ENCODE assay signal across 25 cellular contexts in the genomic region with DNA sequence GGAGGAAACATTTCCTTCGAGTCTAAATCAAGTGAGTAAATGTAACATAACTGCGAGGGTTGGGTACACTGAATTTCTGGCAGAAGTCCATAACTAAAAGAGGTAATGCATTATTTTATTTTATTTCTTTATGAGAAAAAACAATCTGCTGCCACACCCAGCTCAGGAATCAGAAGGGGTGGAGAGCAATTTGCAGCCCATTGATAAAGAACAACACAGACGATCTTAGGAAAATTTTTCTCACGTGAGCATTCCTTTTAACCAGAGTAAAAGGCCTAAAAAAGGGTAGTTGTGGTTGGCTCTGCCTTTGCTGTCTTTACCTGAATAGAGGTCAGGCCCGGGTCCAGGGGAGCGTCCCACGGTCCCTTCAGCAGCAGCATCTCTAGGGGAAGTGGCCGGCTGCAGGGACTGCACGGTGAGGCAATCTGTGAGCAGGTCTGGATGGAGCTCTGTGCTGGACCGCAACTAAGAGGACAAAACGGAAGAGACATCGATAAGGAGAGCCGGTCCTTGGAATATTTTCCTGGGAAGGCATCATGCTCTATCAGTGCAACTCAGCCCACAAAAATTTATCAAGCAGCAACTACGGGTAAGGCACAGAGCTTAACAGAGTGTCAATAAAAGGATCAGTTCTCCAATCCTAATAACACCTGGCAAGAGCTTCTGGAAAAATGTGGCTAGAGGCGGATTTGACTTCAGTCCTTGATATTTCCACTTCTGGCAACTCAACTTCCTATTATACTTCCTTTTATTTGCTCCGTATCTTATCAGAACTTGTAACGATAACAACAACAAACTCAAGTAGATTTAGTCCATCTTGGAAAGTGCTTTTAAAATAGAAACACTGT.
A peak's percentile ranks its signal among the peaks of the same experiment; 100 is the strongest.
DNase-seq lines count a peak whose midpoint lies in the region; ATAC-seq, FAIRE-seq and TF ChIP-seq lines count a peak whose summit lies in the region.
"Had no signal": no experiment of that assay in that cellular context is flagged by ENCODE, and none has a peak within 500 bp of the region (broad histone marks: within the 10 kb centered on the region; RNA-seq: fewer than 3 reads in every experiment).

No MANE protein-coding gene starts in this region.

- peak; percentile 55 for FAIRE-seq in endothelial cell of umbilical vein (lab: Jason Lieb, UNC)

- CTCF ChIA-PET in endothelial cell of umbilical vein (lab: Charles Lee), result interaction anchor here (0.8 to 1.4 kb wide), 2 partner anchors 11 to 17 kb away, joined by 3 read pairs; no protein-coding TSS in a partner anchor

- dilution Hi-C loops in endothelial cell of umbilical vein (cut with MboI; ENCODE audit: extremely low pct_ligation_motif_present, low sequenced_read_pairs), result no loop called here

- H3K36me3 ChIP-seq in right atrium auricular region (no peaks in the 10 kb centered on the region), endothelial cell of umbilical vein (ENCODE audit: control insufficient read depth in 2 of 2, extremely low read depth in 1 of 2, insufficient read depth in 2 of 2, low read length in 2 of 2) (no peaks in the 10 kb centered on the region), lung (ENCODE audit: control insufficient read depth in 2 of 2, insufficient read depth in 2 of 2, low read length in 2 of 2) (no peaks in the 10 kb centered on the region), aorta (ENCODE audit: control insufficient read depth in 1 of 2, insufficient read depth in 2 of 2, low read length in 1 of 2) (peaks cover 0 to 3% of the 10 kb centered on the region in 2 donors)
- H3K36me3 ChIP-seq: breast epithelium, Peyer's patch, right lobe of liver, SJCRH30 had no signal

- no peaks in the 10 kb centered on the region for H3K27me3 ChIP-seq in right atrium auricular region
- H3K27me3 ChIP-seq in endothelial cell of umbilical vein (ENCODE audit: control insufficient read depth in 2 of 2, insufficient read depth in 2 of 2, low read length in 2 of 2), result peaks cover 40 to 69% of the 10 kb centered on the region in 2 experiments
- H3K27me3 ChIP-seq in lung (ENCODE audit: control insufficient read depth, insufficient read depth), result no peaks in the 10 kb centered on the region
- no peaks in the 10 kb centered on the region for H3K27me3 ChIP-seq in aorta (ENCODE audit: control insufficient read depth in 1 of 2, insufficient read depth in 2 of 2, low read length in 1 of 2)
- H3K27me3 ChIP-seq: breast epithelium, Peyer's patch, right lobe of liver, SJCRH30, tibial nerve had no signal

- H3K4me2 ChIP-seq in endothelial cell of umbilical vein (ENCODE audit: insufficient read depth, low read length), result peak overlapping the region; percentile 88

- DNase-seq in Right ventricle myocardium inferior (ENCODE audit: missing footprints) (no peak), right atrium auricular region (ENCODE audit: low spot score) (no peak), endothelial cell of umbilical vein (ENCODE audit: low read depth, low spot score) (peak; percentile 55), lung (ENCODE audit: low spot score) (no peak), aorta (peak in 1 of 2 donors; percentile 67), NK-92 (lab: John Stamatoyannopoulos, UW; ENCODE audit: unreplicated experiment) (no peak)
- DNase-seq in activated naive CD4-positive, alpha-beta T cell treated with anti-CD3 and anti-CD28 coated beads, Interleukin-2, amount 50 U/mL, for 16 hours, result no peak
- DNase-seq: 8988T; activated CD4-positive, alpha-beta T cell treated with anti-CD3 and anti-CD28 coated beads for 4 hours; activated naive CD4-positive, alpha-beta T cell; activated T-cell treated with anti-CD3 and anti-CD28 coated beads, Interleukin-2, amount 50 U/mL, for 4 hours; amniotic stem cell; CD4-positive, alpha-beta T cell; DMS 273 treated with DMSO at 0.1 percent for 48 hours; HCEC 1CT; head of caudate nucleus; NCI-H2107; NCI-H510A; right lobe of liver; SJCRH30; stimulated activated naive CD8-positive, alpha-beta T cell treated with anti-CD3 and anti-CD28 coated beads, Interleukin-15, Interleukin-2, amounts not matched to agents 100 U/mL and 50 U/mL, for 24 hours had no signal

- no peaks in the 10 kb centered on the region for H4K20me1 ChIP-seq in endothelial cell of umbilical vein (replicated peaks; ENCODE audit: control insufficient read depth, extremely low read depth, insufficient read depth, low read length)

- ATAC-seq in Right ventricle myocardium inferior (peak; percentile 39), lung (ENCODE audit: insufficient read depth, low FRiP score) (peak; percentile 28), aorta (ENCODE audit: low FRiP score) (peak; percentile 62), HG02870 (IDR thresholded peaks at IDR 0.05; ENCODE audit: unreplicated experiment) (no peak)
- ATAC-seq: activated T-cell treated with anti-CD3 and anti-CD28 coated beads, Interleukin-2, amount 50 U/mL, for 4 hours; right lobe of liver; stimulated activated naive CD8-positive, alpha-beta T cell treated with anti-CD3 and anti-CD28 coated beads, Interleukin-15, Interleukin-2, amounts not matched to agents 100 U/mL and 50 U/mL, for 24 hours had no signal

- H3K9me1 ChIP-seq in endothelial cell of umbilical vein (replicated peaks; ENCODE audit: control insufficient read depth, extremely low read depth, insufficient read depth, low read length), result peaks cover 3% of the 10 kb centered on the region

- H3K9me3 ChIP-seq in right atrium auricular region (no peaks in the 10 kb centered on the region), endothelial cell of umbilical vein (replicated peaks; ENCODE audit: control insufficient read depth, insufficient read depth, low read length) (no peaks in the 10 kb centered on the region), lung (ENCODE audit: control insufficient read depth in 2 of 2, insufficient read depth in 1 of 2, low read length in 1 of 2) (no peaks in the 10 kb centered on the region), aorta (ENCODE audit: control insufficient read depth, low read length) (no peaks in the 10 kb centered on the region)
- H3K9me3 ChIP-seq: breast epithelium, Peyer's patch, right lobe of liver, SJCRH30, tibial nerve had no signal

- POLR2A ChIA-PET in endothelial cell of umbilical vein (lab: Charles Lee), result no interaction called here

- intact Hi-C loops in Right ventricle myocardium inferior (cut with DNase I) (no loop called here), endothelial cell of umbilical vein (cut with micrococcal nuclease) (loop anchor here (1.0 kb wide), 1 partner anchor 23 kb away; no protein-coding TSS in a partner anchor), aorta (cut with DNase I) (no loop called here)

- H3K4me3 ChIP-seq in right atrium auricular region (no peak overlapping the region), endothelial cell of umbilical vein (replicated peaks in 1 of 3; ENCODE audit: insufficient read depth in 1 of 3, low read depth in 1 of 3, low read length in 3 of 3) (peak overlapping the region in 1 of 3 experiments; percentile 28), lung (no peak overlapping the region), aorta (ENCODE audit: low read length in 2 of 2) (no peak overlapping the region)
- H3K4me3 ChIP-seq: breast epithelium, Peyer's patch, right lobe of liver, SJCRH30, tibial nerve had no signal

- no TSS peak for BruUV-seq in endothelial cell of umbilical vein (replicated peaks; lab: Mats Ljungman, UMichigan)

- no peaks in the 10 kb centered on the region for H3K79me2 ChIP-seq in endothelial cell of umbilical vein (ENCODE audit: control insufficient read depth, insufficient read depth, low read length)

- H2AFZ ChIP-seq in endothelial cell of umbilical vein (ENCODE audit: low read depth, low read length), result no peak overlapping the region

- H3K27ac ChIP-seq in right atrium auricular region, result no peak overlapping the region
- no peak overlapping the region for H3K27ac ChIP-seq in endothelial cell of umbilical vein (ENCODE audit: insufficient read depth, low read depth, low read length)
- no peak overlapping the region for H3K27ac ChIP-seq in lung (ENCODE audit: low read depth in 1 of 2, low read length in 1 of 2)
- no peak overlapping the region for H3K27ac ChIP-seq in aorta (ENCODE audit: low read depth in 1 of 2, low read length in 2 of 2)
- H3K27ac ChIP-seq: breast epithelium, right lobe of liver, SJCRH30, tibial nerve had no signal

- H3K9ac ChIP-seq in endothelial cell of umbilical vein (replicated peaks; ENCODE audit: extremely low read depth, insufficient read depth, low read length), result no peak overlapping the region

- TF ChIP-seq CTCF in right atrium auricular region (IDR thresholded peaks at IDR 0.05) (no peak), endothelial cell of umbilical vein (IDR thresholded peaks at IDR 0.05; ENCODE audit: extremely low read depth in 1 of 2, insufficient read depth in 1 of 2, low read depth in 1 of 2, low read length in 2 of 2) (no peak), lung (IDR thresholded peaks at IDR 0.05; ENCODE audit: control extremely low read depth, extremely low read depth) (no peak)

- H3K4me1 ChIP-seq in right atrium auricular region (no peaks in the 10 kb centered on the region), endothelial cell of umbilical vein (ENCODE audit: control insufficient read depth, extremely low read depth, insufficient read depth, low read length) (peaks cover 14% of the 10 kb centered on the region), lung (ENCODE audit: control insufficient read depth in 2 of 2, insufficient read depth in 2 of 2, low read length in 2 of 2) (peaks cover 0 to 3% of the 10 kb centered on the region in 2 donors), aorta (ENCODE audit: control insufficient read depth in 1 of 2, insufficient read depth in 2 of 2, low read length in 2 of 2) (no peaks in the 10 kb centered on the region)
- H3K4me1 ChIP-seq: breast epithelium, Peyer's patch, SJCRH30, tibial nerve had no signal

- 56 to 68% methylated on average over 17 of the region's 17 CpGs for WGBS in lung, 2 donors
- WGBS in aorta, 2 donors, result 63% methylated on average over 17 of the region's 17 CpGs

- TF ChIP-seq POLR2A in endothelial cell of umbilical vein (IDR thresholded peaks at IDR 0.05; ENCODE audit: low read depth, low read length), result no peak

TF ChIP-seq in endothelial cell of umbilical vein, 7 proteins besides CTCF, POLR2A, EP300 and RAD21:
- TF ChIP-seq JUN (IDR thresholded peaks at IDR 0.05; ENCODE audit: borderline replicate concordance, insufficient read depth, insufficient read length, low read depth) (no peak), MYC (IDR thresholded peaks at IDR 0.05; ENCODE audit: low read depth, low read length) (no peak), POLR2AphosphoS5 (IDR thresholded peaks at IDR 0.05; ENCODE audit: insufficient read depth, low read depth, low read length) (peak; percentile 50), FOS (IDR thresholded peaks at IDR 0.05; ENCODE audit: borderline replicate concordance, insufficient read depth, low read length) (no peak), EZH2 (IDR thresholded peaks at IDR 0.05; ENCODE audit: borderline replicate concordance, low read depth, low read length, severe bottlenecking) (no peak), GATA2 (IDR thresholded peaks at IDR 0.05; ENCODE audit: insufficient read depth, insufficient read length, low read depth, low read length) (peak; percentile 90), MAX (IDR thresholded peaks at IDR 0.05; ENCODE audit: insufficient read depth, insufficient read length) (no peak)
